1 cellular context compared by ENCODE assay signal in the genomic region with DNA sequence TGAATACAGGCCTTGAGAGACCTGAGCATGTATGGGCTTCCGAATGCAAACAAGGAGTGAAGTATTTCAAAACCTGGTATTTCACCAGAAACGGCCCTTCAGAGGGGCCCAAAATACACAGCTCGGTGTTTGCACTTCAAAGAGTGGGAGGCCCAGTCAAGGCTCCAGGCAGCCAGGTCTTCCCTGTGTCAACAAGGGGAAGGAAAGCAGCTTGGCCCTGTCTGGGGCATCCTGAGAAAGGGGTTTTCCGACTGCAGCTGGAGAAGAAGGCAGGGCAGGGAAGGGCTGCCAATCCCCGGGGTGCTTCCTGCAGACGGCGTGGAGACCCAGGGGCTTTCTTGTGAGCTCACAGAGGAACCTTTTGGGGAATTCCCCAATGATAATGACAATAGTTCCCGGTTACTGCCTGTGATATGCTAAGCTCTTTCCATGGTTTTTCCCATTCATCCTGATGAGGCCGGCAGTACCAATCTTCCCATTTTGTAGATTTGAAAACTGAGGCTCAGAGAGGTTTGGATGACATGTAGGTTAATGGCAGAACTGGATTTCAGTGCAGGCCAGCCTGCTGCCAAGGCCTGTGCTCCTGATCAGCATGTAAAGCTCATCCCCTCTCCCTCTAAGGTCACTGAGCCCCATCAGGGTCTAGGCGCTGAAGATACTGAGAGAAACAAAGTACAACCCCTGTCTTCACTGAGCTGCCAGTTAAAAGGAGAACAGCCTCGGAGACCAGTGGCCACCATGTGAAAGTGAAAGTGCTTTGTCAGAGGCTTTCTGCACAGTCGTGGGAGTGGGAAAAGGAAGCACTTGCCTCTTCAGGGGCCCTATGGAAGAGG.
TF ChIP-seq lines count a peak whose summit lies in the region.

No MANE protein-coding gene starts in this region.

TF ChIP-seq in HepG2, 621 proteins besides CTCF, POLR2A, EP300 and RAD21 (continued from another document and continues in another):
- TF ChIP-seq, protein P1, sequence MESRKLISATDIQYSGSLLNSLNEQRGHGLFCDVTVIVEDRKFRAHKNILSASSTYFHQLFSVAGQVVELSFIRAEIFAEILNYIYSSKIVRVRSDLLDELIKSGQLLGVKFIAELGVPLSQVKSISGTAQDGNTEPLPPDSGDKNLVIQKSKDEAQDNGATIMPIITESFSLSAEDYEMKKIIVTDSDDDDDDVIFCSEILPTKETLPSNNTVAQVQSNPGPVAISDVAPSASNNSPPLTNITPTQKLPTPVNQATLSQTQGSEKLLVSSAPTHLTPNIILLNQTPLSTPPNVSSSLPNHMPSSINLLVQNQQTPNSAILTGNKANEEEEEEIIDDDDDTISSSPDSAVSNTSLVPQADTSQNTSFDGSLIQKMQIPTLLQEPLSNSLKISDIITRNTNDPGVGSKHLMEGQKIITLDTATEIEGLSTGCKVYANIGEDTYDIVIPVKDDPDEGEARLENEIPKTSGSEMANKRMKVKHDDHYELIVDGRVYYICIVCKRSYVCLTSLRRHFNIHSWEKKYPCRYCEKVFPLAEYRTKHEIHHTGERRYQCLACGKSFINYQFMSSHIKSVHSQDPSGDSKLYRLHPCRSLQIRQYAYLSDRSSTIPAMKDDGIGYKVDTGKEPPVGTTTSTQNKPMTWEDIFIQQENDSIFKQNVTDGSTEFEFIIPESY (CRISPR knock-in tag; IDR thresholded peaks at IDR 0.05), result peak; percentile 66
- TF ChIP-seq NFYB (CRISPR knock-in tag; IDR thresholded peaks at IDR 0.05) (peak; percentile 42), ZNF772 (CRISPR knock-in tag; IDR thresholded peaks at IDR 0.05) (peak; percentile 93), BRD4 (CRISPR knock-in tag; IDR thresholded peaks at IDR 0.05) (no peak), SAP130 (CRISPR knock-in tag; IDR thresholded peaks at IDR 0.05; ENCODE audit: low read depth) (peak; percentile 84), ZNF569 (CRISPR knock-in tag; IDR thresholded peaks at IDR 0.05; ENCODE audit: borderline replicate concordance) (no peak), ATRX (CRISPR knock-in tag; IDR thresholded peaks at IDR 0.05; ENCODE audit: borderline replicate concordance) (no peak), SNAPC2 (CRISPR knock-in tag; IDR thresholded peaks at IDR 0.05) (peak; percentile 85; the same call in 1 of the 2 replicates), PRMT3 (CRISPR knock-in tag; IDR thresholded peaks at IDR 0.05; ENCODE audit: borderline replicate concordance, low read depth) (peak; percentile 74; the same call in 1 of the 2 replicates), ZNF883 (CRISPR knock-in tag; IDR thresholded peaks at IDR 0.05; ENCODE audit: not compliant biosample characterization) (no peak), CEBPG (CRISPR knock-in tag; IDR thresholded peaks at IDR 0.05) (peak; percentile 90), CHD2 (IDR thresholded peaks at IDR 0.05; ENCODE audit: low read depth, low read length) (no peak), SRSF4 (IDR thresholded peaks at IDR 0.05; ENCODE audit: low read depth, low read length, poor library complexity, severe bottlenecking) (no peak), MAFK (conservative IDR thresholded peaks at IDR 0.05 in 1 of 2, IDR thresholded peaks at IDR 0.05 in 1 of 2; ENCODE audit: low read length in 2 of 2) (no peak), PAWR (CRISPR knock-in tag; IDR thresholded peaks at IDR 0.05; ENCODE audit: borderline replicate concordance) (no peak), ZNF530 (CRISPR knock-in tag; IDR thresholded peaks at IDR 0.05; ENCODE audit: low read depth) (no peak), EHMT2 (IDR thresholded peaks at IDR 0.05; ENCODE audit: borderline replicate concordance, low read depth, low read length) (no peak), SIN3A (IDR thresholded peaks at IDR 0.05; ENCODE audit: borderline replicate concordance, low read depth, low read length) (peak; percentile 59; the same call in 1 of the 2 replicates), LCORL (IDR thresholded peaks at IDR 0.05) (no peak), LCORL (CRISPR knock-in tag; IDR thresholded peaks at IDR 0.05) (peak; percentile 95), JARID2 (CRISPR knock-in tag; IDR thresholded peaks at IDR 0.05; ENCODE audit: insufficient replicate concordance) (peak; percentile 97), TBX3 (IDR thresholded peaks at IDR 0.05; ENCODE audit: borderline replicate concordance) (peak; percentile 99), HMG20B (CRISPR knock-in tag; conservative IDR thresholded peaks at IDR 0.05) (peak; percentile 99), ZNF253 (CRISPR knock-in tag; IDR thresholded peaks at IDR 0.05; ENCODE audit: borderline replicate concordance) (no peak)
- TF ChIP-seq, protein P2, sequence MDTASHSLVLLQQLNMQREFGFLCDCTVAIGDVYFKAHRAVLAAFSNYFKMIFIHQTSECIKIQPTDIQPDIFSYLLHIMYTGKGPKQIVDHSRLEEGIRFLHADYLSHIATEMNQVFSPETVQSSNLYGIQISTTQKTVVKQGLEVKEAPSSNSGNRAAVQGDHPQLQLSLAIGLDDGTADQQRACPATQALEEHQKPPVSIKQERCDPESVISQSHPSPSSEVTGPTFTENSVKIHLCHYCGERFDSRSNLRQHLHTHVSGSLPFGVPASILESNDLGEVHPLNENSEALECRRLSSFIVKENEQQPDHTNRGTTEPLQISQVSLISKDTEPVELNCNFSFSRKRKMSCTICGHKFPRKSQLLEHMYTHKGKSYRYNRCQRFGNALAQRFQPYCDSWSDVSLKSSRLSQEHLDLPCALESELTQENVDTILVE (CRISPR knock-in tag; IDR thresholded peaks at IDR 0.05), result peak; percentile 83; the same call in 1 of the 2 replicates
- TF ChIP-seq, protein P3, sequence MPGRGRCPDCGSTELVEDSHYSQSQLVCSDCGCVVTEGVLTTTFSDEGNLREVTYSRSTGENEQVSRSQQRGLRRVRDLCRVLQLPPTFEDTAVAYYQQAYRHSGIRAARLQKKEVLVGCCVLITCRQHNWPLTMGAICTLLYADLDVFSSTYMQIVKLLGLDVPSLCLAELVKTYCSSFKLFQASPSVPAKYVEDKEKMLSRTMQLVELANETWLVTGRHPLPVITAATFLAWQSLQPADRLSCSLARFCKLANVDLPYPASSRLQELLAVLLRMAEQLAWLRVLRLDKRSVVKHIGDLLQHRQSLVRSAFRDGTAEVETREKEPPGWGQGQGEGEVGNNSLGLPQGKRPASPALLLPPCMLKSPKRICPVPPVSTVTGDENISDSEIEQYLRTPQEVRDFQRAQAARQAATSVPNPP (CRISPR knock-in tag; IDR thresholded peaks at IDR 0.05), result peak; percentile 96
- TF ChIP-seq, protein P4, sequence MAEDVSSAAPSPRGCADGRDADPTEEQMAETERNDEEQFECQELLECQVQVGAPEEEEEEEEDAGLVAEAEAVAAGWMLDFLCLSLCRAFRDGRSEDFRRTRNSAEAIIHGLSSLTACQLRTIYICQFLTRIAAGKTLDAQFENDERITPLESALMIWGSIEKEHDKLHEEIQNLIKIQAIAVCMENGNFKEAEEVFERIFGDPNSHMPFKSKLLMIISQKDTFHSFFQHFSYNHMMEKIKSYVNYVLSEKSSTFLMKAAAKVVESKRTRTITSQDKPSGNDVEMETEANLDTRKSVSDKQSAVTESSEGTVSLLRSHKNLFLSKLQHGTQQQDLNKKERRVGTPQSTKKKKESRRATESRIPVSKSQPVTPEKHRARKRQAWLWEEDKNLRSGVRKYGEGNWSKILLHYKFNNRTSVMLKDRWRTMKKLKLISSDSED (CRISPR knock-in tag; IDR thresholded peaks at IDR 0.05), result no peak
- TF ChIP-seq, protein P5, sequence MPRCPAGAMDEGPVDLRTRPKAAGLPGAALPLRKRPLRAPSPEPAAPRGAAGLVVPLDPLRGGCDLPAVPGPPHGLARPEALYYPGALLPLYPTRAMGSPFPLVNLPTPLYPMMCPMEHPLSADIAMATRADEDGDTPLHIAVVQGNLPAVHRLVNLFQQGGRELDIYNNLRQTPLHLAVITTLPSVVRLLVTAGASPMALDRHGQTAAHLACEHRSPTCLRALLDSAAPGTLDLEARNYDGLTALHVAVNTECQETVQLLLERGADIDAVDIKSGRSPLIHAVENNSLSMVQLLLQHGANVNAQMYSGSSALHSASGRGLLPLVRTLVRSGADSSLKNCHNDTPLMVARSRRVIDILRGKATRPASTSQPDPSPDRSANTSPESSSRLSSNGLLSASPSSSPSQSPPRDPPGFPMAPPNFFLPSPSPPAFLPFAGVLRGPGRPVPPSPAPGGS (CRISPR knock-in tag; IDR thresholded peaks at IDR 0.05), result peak; percentile 97
- TF ChIP-seq, protein P6, sequence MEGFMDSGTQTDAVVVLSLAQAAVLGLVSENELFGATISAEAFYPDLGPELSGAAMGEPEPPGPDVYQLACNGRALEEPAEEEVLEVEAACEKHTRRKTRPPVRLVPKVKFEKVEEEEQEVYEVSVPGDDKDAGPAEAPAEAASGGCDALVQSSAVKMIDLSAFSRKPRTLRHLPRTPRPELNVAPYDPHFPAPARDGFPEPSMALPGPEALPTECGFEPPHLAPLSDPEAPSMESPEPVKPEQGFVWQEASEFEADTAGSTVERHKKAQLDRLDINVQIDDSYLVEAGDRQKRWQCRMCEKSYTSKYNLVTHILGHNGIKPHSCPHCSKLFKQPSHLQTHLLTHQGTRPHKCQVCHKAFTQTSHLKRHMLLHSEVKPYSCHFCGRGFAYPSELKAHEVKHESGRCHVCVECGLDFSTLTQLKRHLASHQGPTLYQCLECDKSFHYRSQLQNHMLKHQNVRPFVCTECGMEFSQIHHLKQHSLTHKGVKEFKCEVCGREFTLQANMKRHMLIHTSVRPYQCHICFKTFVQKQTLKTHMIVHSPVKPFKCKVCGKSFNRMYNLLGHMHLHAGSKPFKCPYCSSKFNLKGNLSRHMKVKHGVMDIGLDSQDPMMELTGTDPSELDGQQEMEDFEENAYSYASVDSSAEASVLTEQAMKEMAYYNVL (CRISPR knock-in tag; IDR thresholded peaks at IDR 0.05; ENCODE audit: borderline replicate concordance), result peak; percentile 95
- TF ChIP-seq, protein P7, sequence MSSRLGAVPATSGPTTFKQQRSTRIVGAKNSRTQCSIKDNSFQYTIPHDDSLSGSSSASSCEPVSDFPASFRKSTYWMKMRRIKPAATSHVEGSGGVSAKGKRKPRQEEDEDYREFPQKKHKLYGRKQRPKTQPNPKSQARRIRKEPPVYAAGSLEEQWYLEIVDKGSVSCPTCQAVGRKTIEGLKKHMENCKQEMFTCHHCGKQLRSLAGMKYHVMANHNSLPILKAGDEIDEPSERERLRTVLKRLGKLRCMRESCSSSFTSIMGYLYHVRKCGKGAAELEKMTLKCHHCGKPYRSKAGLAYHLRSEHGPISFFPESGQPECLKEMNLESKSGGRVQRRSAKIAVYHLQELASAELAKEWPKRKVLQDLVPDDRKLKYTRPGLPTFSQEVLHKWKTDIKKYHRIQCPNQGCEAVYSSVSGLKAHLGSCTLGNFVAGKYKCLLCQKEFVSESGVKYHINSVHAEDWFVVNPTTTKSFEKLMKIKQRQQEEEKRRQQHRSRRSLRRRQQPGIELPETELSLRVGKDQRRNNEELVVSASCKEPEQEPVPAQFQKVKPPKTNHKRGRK (CRISPR knock-in tag; IDR thresholded peaks at IDR 0.05), result no peak
- TF ChIP-seq, protein P8, sequence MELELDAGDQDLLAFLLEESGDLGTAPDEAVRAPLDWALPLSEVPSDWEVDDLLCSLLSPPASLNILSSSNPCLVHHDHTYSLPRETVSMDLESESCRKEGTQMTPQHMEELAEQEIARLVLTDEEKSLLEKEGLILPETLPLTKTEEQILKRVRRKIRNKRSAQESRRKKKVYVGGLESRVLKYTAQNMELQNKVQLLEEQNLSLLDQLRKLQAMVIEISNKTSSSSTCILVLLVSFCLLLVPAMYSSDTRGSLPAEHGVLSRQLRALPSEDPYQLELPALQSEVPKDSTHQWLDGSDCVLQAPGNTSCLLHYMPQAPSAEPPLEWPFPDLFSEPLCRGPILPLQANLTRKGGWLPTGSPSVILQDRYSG (CRISPR knock-in tag; IDR thresholded peaks at IDR 0.05), result no peak
- TF ChIP-seq, protein P9, sequence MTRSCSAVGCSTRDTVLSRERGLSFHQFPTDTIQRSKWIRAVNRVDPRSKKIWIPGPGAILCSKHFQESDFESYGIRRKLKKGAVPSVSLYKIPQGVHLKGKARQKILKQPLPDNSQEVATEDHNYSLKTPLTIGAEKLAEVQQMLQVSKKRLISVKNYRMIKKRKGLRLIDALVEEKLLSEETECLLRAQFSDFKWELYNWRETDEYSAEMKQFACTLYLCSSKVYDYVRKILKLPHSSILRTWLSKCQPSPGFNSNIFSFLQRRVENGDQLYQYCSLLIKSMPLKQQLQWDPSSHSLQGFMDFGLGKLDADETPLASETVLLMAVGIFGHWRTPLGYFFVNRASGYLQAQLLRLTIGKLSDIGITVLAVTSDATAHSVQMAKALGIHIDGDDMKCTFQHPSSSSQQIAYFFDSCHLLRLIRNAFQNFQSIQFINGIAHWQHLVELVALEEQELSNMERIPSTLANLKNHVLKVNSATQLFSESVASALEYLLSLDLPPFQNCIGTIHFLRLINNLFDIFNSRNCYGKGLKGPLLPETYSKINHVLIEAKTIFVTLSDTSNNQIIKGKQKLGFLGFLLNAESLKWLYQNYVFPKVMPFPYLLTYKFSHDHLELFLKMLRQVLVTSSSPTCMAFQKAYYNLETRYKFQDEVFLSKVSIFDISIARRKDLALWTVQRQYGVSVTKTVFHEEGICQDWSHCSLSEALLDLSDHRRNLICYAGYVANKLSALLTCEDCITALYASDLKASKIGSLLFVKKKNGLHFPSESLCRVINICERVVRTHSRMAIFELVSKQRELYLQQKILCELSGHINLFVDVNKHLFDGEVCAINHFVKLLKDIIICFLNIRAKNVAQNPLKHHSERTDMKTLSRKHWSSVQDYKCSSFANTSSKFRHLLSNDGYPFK (CRISPR knock-in tag; IDR thresholded peaks at IDR 0.05; ENCODE audit: borderline replicate concordance), result peak; percentile 71; the same call in 1 of the 2 replicates
- TF ChIP-seq, protein P10, sequence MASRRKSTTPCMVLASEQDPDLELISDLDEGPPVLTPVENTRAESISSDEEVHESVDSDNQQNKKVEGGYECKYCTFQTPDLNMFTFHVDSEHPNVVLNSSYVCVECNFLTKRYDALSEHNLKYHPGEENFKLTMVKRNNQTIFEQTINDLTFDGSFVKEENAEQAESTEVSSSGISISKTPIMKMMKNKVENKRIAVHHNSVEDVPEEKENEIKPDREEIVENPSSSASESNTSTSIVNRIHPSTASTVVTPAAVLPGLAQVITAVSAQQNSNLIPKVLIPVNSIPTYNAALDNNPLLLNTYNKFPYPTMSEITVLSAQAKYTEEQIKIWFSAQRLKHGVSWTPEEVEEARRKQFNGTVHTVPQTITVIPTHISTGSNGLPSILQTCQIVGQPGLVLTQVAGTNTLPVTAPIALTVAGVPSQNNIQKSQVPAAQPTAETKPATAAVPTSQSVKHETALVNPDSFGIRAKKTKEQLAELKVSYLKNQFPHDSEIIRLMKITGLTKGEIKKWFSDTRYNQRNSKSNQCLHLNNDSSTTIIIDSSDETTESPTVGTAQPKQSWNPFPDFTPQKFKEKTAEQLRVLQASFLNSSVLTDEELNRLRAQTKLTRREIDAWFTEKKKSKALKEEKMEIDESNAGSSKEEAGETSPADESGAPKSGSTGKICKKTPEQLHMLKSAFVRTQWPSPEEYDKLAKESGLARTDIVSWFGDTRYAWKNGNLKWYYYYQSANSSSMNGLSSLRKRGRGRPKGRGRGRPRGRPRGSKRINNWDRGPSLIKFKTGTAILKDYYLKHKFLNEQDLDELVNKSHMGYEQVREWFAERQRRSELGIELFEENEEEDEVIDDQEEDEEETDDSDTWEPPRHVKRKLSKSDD (CRISPR knock-in tag; IDR thresholded peaks at IDR 0.05; ENCODE audit: low read depth), result peak; percentile 54; the same call in 1 of the 2 replicates
- TF ChIP-seq, protein P11, sequence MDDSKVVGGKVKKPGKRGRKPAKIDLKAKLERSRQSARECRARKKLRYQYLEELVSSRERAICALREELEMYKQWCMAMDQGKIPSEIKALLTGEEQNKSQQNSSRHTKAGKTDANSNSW (CRISPR knock-in tag; IDR thresholded peaks at IDR 0.05; ENCODE audit: borderline replicate concordance), result no peak
